In the genomic region with DNA sequence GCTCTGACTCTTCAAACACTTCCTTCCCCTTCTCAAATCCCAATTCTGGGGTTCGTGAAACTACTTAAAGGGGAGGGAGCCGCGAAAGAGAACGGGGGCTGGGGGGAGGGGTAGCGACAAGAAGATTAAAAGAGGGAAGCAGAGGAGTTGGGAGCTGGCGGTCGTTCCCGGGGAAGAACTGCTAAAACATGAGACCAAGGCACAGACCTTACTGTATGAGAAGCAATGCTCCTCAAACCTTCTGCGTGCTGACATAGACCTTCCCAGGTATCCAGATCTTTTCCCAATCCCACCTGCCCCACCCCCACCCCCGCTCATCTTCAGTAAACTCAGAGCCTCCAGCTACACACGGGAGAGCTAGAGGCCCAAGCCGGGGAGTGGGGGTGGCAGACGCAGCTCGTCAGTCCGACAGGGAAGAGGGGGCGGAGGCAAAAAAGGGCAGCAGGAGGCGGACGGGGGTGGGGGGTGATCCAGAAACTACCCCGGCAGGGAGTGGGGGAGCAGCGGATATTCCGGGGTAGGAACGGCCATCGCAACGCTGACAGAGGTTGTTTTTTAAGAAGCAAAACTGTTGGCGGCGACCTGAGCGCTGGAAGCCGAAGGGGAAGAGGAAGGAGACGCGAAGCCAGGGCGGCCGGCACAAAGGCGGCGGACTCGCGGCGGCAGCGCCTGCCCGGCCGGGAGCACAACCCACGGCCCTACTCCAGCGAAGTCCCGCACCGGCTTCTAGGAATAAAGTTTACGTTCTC, we compare ENCODE assay signal across 8 cellular contexts. TPM values are rescaled to one million over a fixed set of nuclear protein-coding genes. Genes with fewer than 3 reads are reported as not detected.
A peak's percentile ranks its signal among the peaks of the same experiment; 100 is the strongest.
DNase-seq lines count a peak whose midpoint lies in the region; ATAC-seq and TF ChIP-seq lines count a peak whose summit lies in the region.

No MANE protein-coding gene starts in this region.

- no peak for TF ChIP-seq CTCF in GM12865 (IDR thresholded peaks at IDR 0.05; ENCODE audit: insufficient read depth, low read depth, low read length, missing control alignments)
- no peak for TF ChIP-seq CTCF in heart left ventricle (IDR thresholded peaks at IDR 0.05)
- TF ChIP-seq CTCF in ovary (IDR thresholded peaks at IDR 0.05), result no peak
- TF ChIP-seq CTCF in uterus (IDR thresholded peaks at IDR 0.05), result no peak

- peaks cover 3 to 52% (median 32%) of the 10 kb centered on the region in 12 donors for H3K4me1 ChIP-seq in heart left ventricle
- H3K4me1 ChIP-seq in ovary (ENCODE audit: insufficient read depth), result no peaks in the 10 kb centered on the region
- no peaks in the 10 kb centered on the region for H3K4me1 ChIP-seq in uterus

- H3K4me3 ChIP-seq in GM12865 (ENCODE audit: low read depth, low read length) (peak overlapping the region; percentile 92), heart left ventricle (peak overlapping the region; percentile 61 to 94 (median 74)), ovary (peak overlapping the region; percentile 72), uterus (peak overlapping the region; percentile 56 to 88)

- H3K27ac ChIP-seq in heart left ventricle (peak overlapping the region; percentile 94 to 99 (median 98)), ovary (peak overlapping the region; percentile 94 to 98), uterus (peak overlapping the region; percentile 95 to 99)

- ATAC-seq in HG02588 (IDR thresholded peaks at IDR 0.05; ENCODE audit: unreplicated experiment) (peak; percentile 67), SK-N-SH treated with all-trans-retinoic acid at 6 μM for 48 hours (peak; percentile 90), heart left ventricle (peak; percentile 89 to 98 (median 97))

- no peaks in the 10 kb centered on the region for H3K9me3 ChIP-seq in heart left ventricle
- H3K9me3 ChIP-seq in ovary, result no peaks in the 10 kb centered on the region
- no peaks in the 10 kb centered on the region for H3K9me3 ChIP-seq in uterus

- DNase-seq in GM12865 (ENCODE audit: low read depth), result peak; percentile 89
- DNase-seq in NCI-H1092 (lab: John Stamatoyannopoulos, UW), result peak; percentile 83
- DNase-seq in amniotic epithelial cell (ENCODE audit: low read depth), result peak; percentile 95
- DNase-seq in heart left ventricle, result peak; percentile 93 to 94 (median 94)
- DNase-seq in ovary, result peak; percentile 91 to 94 (median 93)
- DNase-seq in uterus, result peak; percentile 87 to 94

- no peaks in the 10 kb centered on the region for H3K27me3 ChIP-seq in heart left ventricle
- peaks cover 2% of the 10 kb centered on the region for H3K27me3 ChIP-seq in ovary
- H3K27me3 ChIP-seq in uterus, result no peaks in the 10 kb centered on the region

- intact Hi-C loops in heart left ventricle (cut with DNase I) (loop anchor here in 6 of 10 donors (1.0 to 10.0 kb wide), 9 partner anchors 97 to 181 kb away; partner anchors contain the start of genes MARCHF7 (in 5 of the 6) and CD302 (in 2 of the 6)), ovary (cut with DNase I) (loop anchor here in 2 of 4 donors (5.0 kb wide), 1 partner anchor 97 kb away; the partner anchor contains the start of gene MARCHF7 (in 2 of the 2)), uterus (cut with DNase I; ENCODE audit: low total_unique reads) (no loop called here)

- no peaks in the 10 kb centered on the region for H3K36me3 ChIP-seq in heart left ventricle
- no peaks in the 10 kb centered on the region for H3K36me3 ChIP-seq in ovary
- no peaks in the 10 kb centered on the region for H3K36me3 ChIP-seq in uterus

- no peak for TF ChIP-seq EP300 in ovary (IDR thresholded peaks at IDR 0.05)

- TF ChIP-seq POLR2A in heart left ventricle (IDR thresholded peaks at IDR 0.05) (peak in 1 of 2 donors; percentile 62), ovary (IDR thresholded peaks at IDR 0.05) (peak; percentile 58), uterus (IDR thresholded peaks at IDR 0.05) (peak; percentile 58 to 61)

- 0 to 1% (median 0%) methylated on average over 43 to 45 of the region's 45 CpGs for WGBS in heart left ventricle, 4 donors
- WGBS in ovary, 3 donors, result 0 to 1% (median 0%) methylated on average over 44 to 45 of the region's 45 CpGs

TF ChIP-seq in SK-N-SH treated with all-trans-retinoic acid at 6 μM for 48 hours, 23 proteins besides CTCF, POLR2A, EP300 and RAD21:
- TF ChIP-seq ZC3H10 (CRISPR knock-in tag; IDR thresholded peaks at IDR 0.05), result no peak
- no peak for TF ChIP-seq TCF4 (CRISPR knock-in tag; IDR thresholded peaks at IDR 0.05; ENCODE audit: borderline replicate concordance)
- TF ChIP-seq, protein P1, sequence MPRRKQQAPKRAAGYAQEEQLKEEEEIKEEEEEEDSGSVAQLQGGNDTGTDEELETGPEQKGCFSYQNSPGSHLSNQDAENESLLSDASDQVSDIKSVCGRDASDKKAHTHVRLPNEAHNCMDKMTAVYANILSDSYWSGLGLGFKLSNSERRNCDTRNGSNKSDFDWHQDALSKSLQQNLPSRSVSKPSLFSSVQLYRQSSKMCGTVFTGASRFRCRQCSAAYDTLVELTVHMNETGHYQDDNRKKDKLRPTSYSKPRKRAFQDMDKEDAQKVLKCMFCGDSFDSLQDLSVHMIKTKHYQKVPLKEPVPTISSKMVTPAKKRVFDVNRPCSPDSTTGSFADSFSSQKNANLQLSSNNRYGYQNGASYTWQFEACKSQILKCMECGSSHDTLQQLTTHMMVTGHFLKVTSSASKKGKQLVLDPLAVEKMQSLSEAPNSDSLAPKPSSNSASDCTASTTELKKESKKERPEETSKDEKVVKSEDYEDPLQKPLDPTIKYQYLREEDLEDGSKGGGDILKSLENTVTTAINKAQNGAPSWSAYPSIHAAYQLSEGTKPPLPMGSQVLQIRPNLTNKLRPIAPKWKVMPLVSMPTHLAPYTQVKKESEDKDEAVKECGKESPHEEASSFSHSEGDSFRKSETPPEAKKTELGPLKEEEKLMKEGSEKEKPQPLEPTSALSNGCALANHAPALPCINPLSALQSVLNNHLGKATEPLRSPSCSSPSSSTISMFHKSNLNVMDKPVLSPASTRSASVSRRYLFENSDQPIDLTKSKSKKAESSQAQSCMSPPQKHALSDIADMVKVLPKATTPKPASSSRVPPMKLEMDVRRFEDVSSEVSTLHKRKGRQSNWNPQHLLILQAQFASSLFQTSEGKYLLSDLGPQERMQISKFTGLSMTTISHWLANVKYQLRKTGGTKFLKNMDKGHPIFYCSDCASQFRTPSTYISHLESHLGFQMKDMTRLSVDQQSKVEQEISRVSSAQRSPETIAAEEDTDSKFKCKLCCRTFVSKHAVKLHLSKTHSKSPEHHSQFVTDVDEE (CRISPR knock-in tag; IDR thresholded peaks at IDR 0.05), result 0 out of 2 replicates have a peak, but pooled peaks have one; percentile 17

RNA-seq across cellular contexts. Expression of gene BAZ2B, which starts 1.0 kb away (rescaled TPM):
- 10 to 100 TPM; 28.2 to 56.5 (median 46.0) TPM for total RNA-seq in heart left ventricle
- 10 to 100 TPM; 15.3 to 22.6 TPM for polyA plus RNA-seq in heart left ventricle
- 100 to 1,000 TPM in 4 of 7 donors, 10 to 100 TPM in 3; 86.2 to 131 (median 107) TPM for total RNA-seq in ovary
- 10 to 100 TPM; 31.8 to 43.3 TPM for polyA plus RNA-seq in ovary
- 100 to 1,000 TPM in 3 of 4 donors, 10 to 100 TPM in 1; 94.5 to 237 (median 145) TPM for total RNA-seq in uterus

Comparison
In these comparisons a context has a peak if more than half of its experiments do, and no peak if none do; other contexts are left out.
1. Peak in every context shown above with its lines: DNase-seq, ATAC-seq, H3K4me3 ChIP-seq and H3K27ac ChIP-seq.